In genomic region chr3:140529096-140529495, GRCh38 we compare ENCODE assay signal across 12 cellular contexts.
DNase-seq lines count a peak whose midpoint lies in the region; ATAC-seq lines count a peak whose summit lies in the region.
"Had no signal": no experiment of that assay in that cellular context is flagged by ENCODE, and none has a peak within 500 bp of the region (broad histone marks: within the 10 kb centered on the region; RNA-seq: fewer than 3 reads in every experiment).

No MANE protein-coding gene starts in this region.

- no peak overlapping the region for H3K4me2 ChIP-seq in GM23248 (ENCODE audit: unreplicated experiment)

- H3K79me2 ChIP-seq in GM23248 (ENCODE audit: insufficient read depth): no peaks in the 10 kb centered on the region

- H3F3A ChIP-seq in GM23248 (ENCODE audit: insufficient read depth): no peaks in the 10 kb centered on the region

- DNase-seq in GM23248 (peak; percentile 41), RKO (ENCODE audit: low spot score) (peak; percentile 7), fibroblast of peridontal ligament (ENCODE audit: extremely low read depth) (peak; percentile 29), renal cortical epithelial cell (ENCODE audit: low read depth) (peak; percentile 98), left ventricle myocardium superior (no peak), cardiac septum (ENCODE audit: low spot score) (no peak)
- DNase-seq: dermis blood vessel endothelial cell, heart right ventricle had no signal

- no peaks in the 10 kb centered on the region for H4K20me1 ChIP-seq in GM23248 (ENCODE audit: insufficient read depth)

- ATAC-seq in left ventricle myocardium superior (no peak), HG03108 (IDR thresholded peaks at IDR 0.05; ENCODE audit: unreplicated experiment) (no peak), GM19455 (IDR thresholded peaks at IDR 0.05; ENCODE audit: unreplicated experiment) (no peak)

- no peak overlapping the region for H2AFZ ChIP-seq in GM23248

- H3K9me2 ChIP-seq in GM23248 (ENCODE audit: insufficient read depth): no peaks in the 10 kb centered on the region

- peaks cover 3% of the 10 kb centered on the region; the same call in 1 of the 2 replicates for H3K4me1 ChIP-seq in GM23248 (ENCODE audit: insufficient read depth)
- H3K4me1 ChIP-seq: prostate gland, SJSA1 had no signal

- H3K27me3 ChIP-seq in GM23248 (replicated peaks; ENCODE audit: insufficient read depth): no peaks in the 10 kb centered on the region; the same call in 1 of the 2 replicates
- H3K27me3 ChIP-seq: heart right ventricle, SJSA1 had no signal

- H3K36me3 ChIP-seq in GM23248 (ENCODE audit: low read depth): no peaks in the 10 kb centered on the region
- H3K36me3 ChIP-seq: heart right ventricle, prostate gland, SJSA1 had no signal

- H3K4me3 ChIP-seq in GM23248: no peak overlapping the region
- H3K4me3 ChIP-seq: heart right ventricle, prostate gland, SJSA1 had no signal

- no peak overlapping the region for H3K27ac ChIP-seq in GM23248
- H3K27ac ChIP-seq: heart right ventricle, prostate gland, SJSA1 had no signal

- 9 to 14% methylated on average over 5 of the region's 5 CpGs for WGBS in GM23248 (ENCODE audit: low coverage in 1 of 2, low lambda C conversion rate in 2 of 2, missing lambda C conversion rate in 2 of 2), 2 experiments

- H3K9me3 ChIP-seq in GM23248 (ENCODE audit: low read depth): no peaks in the 10 kb centered on the region
- H3K9me3 ChIP-seq: prostate gland, SJSA1 had no signal

- H3K9ac ChIP-seq in GM23248: no peak overlapping the region

- intact Hi-C loops in left ventricle myocardium superior (cut with micrococcal nuclease) (no loop called here), cardiac septum (cut with DNase I) (no loop called here)

- in situ Hi-C loops in GM23248 (cut with MboI): no loop called here

Comparison
In these comparisons a context has a peak if more than half of its experiments do, and no peak if none do; other contexts are left out.
1. DNase-seq: peak in GM23248 (single experiment), RKO (single experiment), fibroblast of peridontal ligament (single experiment) and renal cortical epithelial cell (single experiment); none in left ventricle myocardium superior (single experiment) and cardiac septum (single experiment).